Comparison of ENCODE assay signal across 8 cellular contexts in the genomic region with DNA sequence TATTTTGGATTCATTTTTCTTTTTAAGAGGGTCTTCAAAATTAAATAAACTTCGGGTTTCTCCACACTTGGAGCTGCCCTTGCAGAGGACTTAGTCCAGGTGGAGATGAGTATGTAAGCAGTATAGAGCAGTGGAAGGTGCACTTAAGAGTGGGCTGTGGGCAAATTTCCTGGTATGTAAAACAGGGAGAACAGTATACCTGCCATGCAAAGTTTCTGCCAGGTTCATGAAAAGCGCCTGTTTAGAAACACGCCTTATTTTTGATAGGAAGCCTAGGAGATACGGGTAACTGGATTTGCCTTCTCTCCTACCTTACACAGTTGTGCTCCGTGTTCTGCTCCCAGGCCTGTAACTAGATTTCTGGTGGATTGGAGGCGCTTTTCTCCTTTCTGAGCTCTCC. TPM values are rescaled to one million over a fixed set of nuclear protein-coding genes. Genes with fewer than 3 reads are reported as not detected.
DNase-seq lines count a peak whose midpoint lies in the region; ATAC-seq and TF ChIP-seq lines count a peak whose summit lies in the region.

No MANE protein-coding gene starts in this region.

- DNase-seq in colonic mucosa (peak; percentile 22), natural killer cell (no peak), Kasumi-1 (lab: John Stamatoyannopoulos, UW) (no peak), RKO (ENCODE audit: low spot score) (no peak)

- peaks cover 58% of the 10 kb centered on the region for H3K79me2 ChIP-seq in Loucy (ENCODE audit: insufficient read depth, low read length)

- peak overlapping the region; percentile 82 to 98 (median 87) for H3K4me3 ChIP-seq in BLaER1 treated with 17β-estradiol and CSF1 and Interleukin-3, amounts not matched to agents 10 nM and 100 nM
- H3K4me3 ChIP-seq in Loucy (ENCODE audit: low read length, poor library complexity, severe bottlenecking) (peak overlapping the region; percentile 87), colonic mucosa (peak overlapping the region; percentile 84)

- H3K36me3 Mint-ChIP-seq in natural killer cell, result peaks cover 8% of the 10 kb centered on the region

- H3F3A ChIP-seq in Loucy (ENCODE audit: low read depth), result peaks cover 12% of the 10 kb centered on the region

- H3K9me3 ChIP-seq in BLaER1 treated with 17β-estradiol and CSF1 and Interleukin-3, amounts not matched to agents 10 nM and 100 nM (replicated peaks in 1 of 11), result no peaks in the 10 kb centered on the region
- H3K9me3 ChIP-seq in Loucy (ENCODE audit: insufficient read depth, low read depth, low read length), result no peaks in the 10 kb centered on the region
- no peaks in the 10 kb centered on the region for H3K9me3 ChIP-seq in colonic mucosa

- H3K27me3 Mint-ChIP-seq in natural killer cell (ENCODE audit: low read depth in 2 of 2), result peaks cover 0 to 2% of the 10 kb centered on the region in 2 donors

- peaks cover 30 to 47% (median 35%) of the 10 kb centered on the region in 11 experiments for H3K36me3 ChIP-seq in BLaER1 treated with 17β-estradiol and CSF1 and Interleukin-3, amounts not matched to agents 10 nM and 100 nM
- H3K36me3 ChIP-seq in Loucy (ENCODE audit: insufficient read depth, low read length) (peaks cover 18% of the 10 kb centered on the region; the same call in 1 of the 2 replicates), colonic mucosa (peaks cover 5% of the 10 kb centered on the region)

- H3K4me1 Mint-ChIP-seq in natural killer cell, result peaks cover 32 to 38% of the 10 kb centered on the region in 2 donors

- no peaks in the 10 kb centered on the region for H3K27me3 ChIP-seq in BLaER1 treated with 17β-estradiol and CSF1 and Interleukin-3, amounts not matched to agents 10 nM and 100 nM
- no peaks in the 10 kb centered on the region for H3K27me3 ChIP-seq in Loucy (ENCODE audit: insufficient read depth, low read length, poor library complexity, severe bottlenecking)
- H3K27me3 ChIP-seq in colonic mucosa, result no peaks in the 10 kb centered on the region

- peak overlapping the region in 8 of 11 experiments; percentile 80 to 95 (median 91); a peak in 12 of 22 replicates for H3K27ac ChIP-seq in BLaER1 treated with 17β-estradiol and CSF1 and Interleukin-3, amounts not matched to agents 10 nM and 100 nM
- H3K27ac ChIP-seq in colonic mucosa, result peak overlapping the region; percentile 98

- TF ChIP-seq CTCF in Loucy (conservative IDR thresholded peaks at IDR 0.05; ENCODE audit: low read length) (no peak), colonic mucosa (IDR thresholded peaks at IDR 0.05) (no peak), natural killer cell (IDR thresholded peaks at IDR 0.05) (no peak)

- peak overlapping the region; percentile 96 to 97 for H3K27ac Mint-ChIP-seq in natural killer cell

- no peak overlapping the region for H2AFZ ChIP-seq in Loucy (ENCODE audit: low read length)

- no peak for ATAC-seq in natural killer cell
- ATAC-seq in GM18519 (IDR thresholded peaks at IDR 0.05; ENCODE audit: low FRiP score, unreplicated experiment), result no peak
- no peak for ATAC-seq in HG03571 (IDR thresholded peaks at IDR 0.05; ENCODE audit: unreplicated experiment)

- H3K4me2 ChIP-seq in BLaER1 treated with 17β-estradiol and CSF1 and Interleukin-3, amounts not matched to agents 10 nM and 100 nM, result peak overlapping the region; percentile 84 to 99 (median 92)
- H3K4me2 ChIP-seq in Loucy (ENCODE audit: low read depth, low read length, poor library complexity, severe bottlenecking), result peak overlapping the region; percentile 94

- peak overlapping the region; percentile 99 for H3K4me3 Mint-ChIP-seq in natural killer cell

- no peaks in the 10 kb centered on the region for H3K9me3 Mint-ChIP-seq in natural killer cell

- peaks cover 43 to 58% (median 54%) of the 10 kb centered on the region in 11 experiments; a peak in 21 of 22 replicates for H4K20me1 ChIP-seq in BLaER1 treated with 17β-estradiol and CSF1 and Interleukin-3, amounts not matched to agents 10 nM and 100 nM
- peaks cover 44% of the 10 kb centered on the region for H4K20me1 ChIP-seq in Loucy (ENCODE audit: insufficient read depth, low read length, poor library complexity, severe bottlenecking)

- H3K9me2 ChIP-seq in Loucy (replicated peaks; ENCODE audit: low read depth, low read length), result no peaks in the 10 kb centered on the region

- H3K9ac ChIP-seq in BLaER1 treated with 17β-estradiol and CSF1 and Interleukin-3, amounts not matched to agents 10 nM and 100 nM, result peak overlapping the region; percentile 83 to 92 (median 89)
- H3K9ac ChIP-seq in Loucy (ENCODE audit: low read depth, low read length, poor library complexity, severe bottlenecking) (peak overlapping the region; percentile 87), colonic mucosa (ENCODE audit: low read depth in 2 of 2, low read length in 2 of 2) (peak overlapping the region; percentile 78 to 87)

- H3K4me1 ChIP-seq in BLaER1 treated with 17β-estradiol and CSF1 and Interleukin-3, amounts not matched to agents 10 nM and 100 nM, result peaks cover 37 to 53% (median 46%) of the 10 kb centered on the region in 10 experiments
- H3K4me1 ChIP-seq in Loucy (ENCODE audit: insufficient read depth, low read length, poor library complexity, severe bottlenecking), result peaks cover 43% of the 10 kb centered on the region
- peaks cover 6% of the 10 kb centered on the region for H3K4me1 ChIP-seq in colonic mucosa

- intact Hi-C loops in colonic mucosa (cut with DNase I) (no loop called here), natural killer cell (cut with micrococcal nuclease) (loop anchor here (2.0 kb wide), 1 partner anchor 56 kb away; the partner anchor contains the start of gene ST3GAL3)

RNA-seq across cellular contexts. Expression of gene KDM4A, which starts 1.2 kb away (rescaled TPM):
- total RNA-seq in colonic mucosa (10 to 100 TPM; 57.0 to 62.4 TPM), natural killer cell (10 to 100 TPM; 41.5 to 70.9 (median 58.1) TPM)

RNA-seq across cellular contexts. Expression of gene ST3GAL3, which starts 56.1 kb away (rescaled TPM):
- total RNA-seq in colonic mucosa, result 1 to 10 TPM; 5.1 to 6.0 TPM
- total RNA-seq in natural killer cell, result 10 to 100 TPM; 22.2 to 27.3 (median 22.3) TPM
